In genomic region chr2:45611020-45611737, GRCh38 we compare ENCODE assay signal across 8 cellular contexts. TPM values are rescaled to one million over a fixed set of nuclear protein-coding genes. Genes with fewer than 3 reads are reported as not detected.
A peak's percentile ranks its signal among the peaks of the same experiment; 100 is the strongest.
DNase-seq lines count a peak whose midpoint lies in the region; ATAC-seq lines count a peak whose summit lies in the region.

Gene SRBD1, minus strand, starts transcription at chr2:45611267. Its CDS starts 5,826 bp downstream, at chr2:45605441.

- DNase-seq in NCI-H69 (lab: John Stamatoyannopoulos, UW) (peak; percentile 94), cortex of kidney (lab: John Stamatoyannopoulos, UW) (peak; percentile 14), left kidney (ENCODE audit: low read depth, low spot score) (peak; percentile 98)
- peak; percentile 90 for DNase-seq in activated CD4-positive, alpha-beta T cell treated with anti-CD3 and anti-CD28 coated beads, Interleukin-2, amount 10 ng/mL, durations not matched to agents 7 days and 5 days
- peak; percentile 93 to 98 for DNase-seq in stimulated activated CD4-positive, alpha-beta T cell treated with anti-CD3 and anti-CD28 coated beads, Interleukin-2, amount 100 ng/mL, for 24 hours

- no peaks in the 10 kb centered on the region for H3K36me3 ChIP-seq in BLaER1

- ATAC-seq in GM19328 (IDR thresholded peaks at IDR 0.05; ENCODE audit: unreplicated experiment) (peak; percentile 89), HG03520 (IDR thresholded peaks at IDR 0.05; ENCODE audit: unreplicated experiment) (peak; percentile 90)

- CTCF ChIA-PET in activated CD4-positive, alpha-beta T cell treated with anti-CD3 and anti-CD28 coated beads, Interleukin-2, amount 10 ng/mL, durations not matched to agents 7 days and 5 days (lab: Charles Lee): interaction anchor here (0.8 to 1.5 kb wide), 5 partner anchors 14 to 434 kb away, joined by 3 to 4 read pairs (median 3); no protein-coding TSS in a partner anchor

- H3K27me3 ChIP-seq in BLaER1: no peaks in the 10 kb centered on the region

- peak within 1 kb of the TSS; percentile 91 for H3K4me2 ChIP-seq in BLaER1

- no peaks in the 10 kb centered on the region for H3K9me3 ChIP-seq in BLaER1

- peak within 1 kb of the TSS; percentile 78 for H3K4me3 ChIP-seq in BLaER1

- POLR2A ChIA-PET in activated CD4-positive, alpha-beta T cell treated with anti-CD3 and anti-CD28 coated beads, Interleukin-2, amount 10 ng/mL, durations not matched to agents 7 days and 5 days (lab: Charles Lee): no interaction called here

- peaks cover 31% of the 10 kb centered on the region for H3K4me1 ChIP-seq in BLaER1

- peak within 1 kb of the TSS; percentile 98 for H3K27ac Mint-ChIP-seq in activated CD4-positive, alpha-beta T cell treated with anti-CD3 and anti-CD28 coated beads, Interleukin-2, amount 10 ng/mL, durations not matched to agents 7 days and 5 days

- no peaks in the 10 kb centered on the region for H4K20me1 ChIP-seq in BLaER1

- peak within 1 kb of the TSS; percentile 99 for H3K4me3 Mint-ChIP-seq in activated CD4-positive, alpha-beta T cell treated with anti-CD3 and anti-CD28 coated beads, Interleukin-2, amount 10 ng/mL, durations not matched to agents 7 days and 5 days

- H3K4me1 Mint-ChIP-seq in activated CD4-positive, alpha-beta T cell treated with anti-CD3 and anti-CD28 coated beads, Interleukin-2, amount 10 ng/mL, durations not matched to agents 7 days and 5 days: peaks cover 25% of the 10 kb centered on the region

- no peaks in the 10 kb centered on the region for H3K9me3 Mint-ChIP-seq in activated CD4-positive, alpha-beta T cell treated with anti-CD3 and anti-CD28 coated beads, Interleukin-2, amount 10 ng/mL, durations not matched to agents 7 days and 5 days

- H3K36me3 Mint-ChIP-seq in activated CD4-positive, alpha-beta T cell treated with anti-CD3 and anti-CD28 coated beads, Interleukin-2, amount 10 ng/mL, durations not matched to agents 7 days and 5 days (ENCODE audit: low read depth): no peaks in the 10 kb centered on the region

- no peaks in the 10 kb centered on the region for H3K27me3 Mint-ChIP-seq in activated CD4-positive, alpha-beta T cell treated with anti-CD3 and anti-CD28 coated beads, Interleukin-2, amount 10 ng/mL, durations not matched to agents 7 days and 5 days

- peak within 1 kb of the TSS; percentile 79 for H3K9ac ChIP-seq in BLaER1

- H3K27ac ChIP-seq in BLaER1: peak within 1 kb of the TSS; percentile 79

RNA-seq across cellular contexts. Expression of gene SRBD1, which starts in this region (rescaled TPM):
- 10 to 100 TPM; 19.4 to 20.0 TPM for total RNA-seq in activated CD4-positive, alpha-beta T cell treated with anti-CD3 and anti-CD28 coated beads, Interleukin-2, amount 10 ng/mL, durations not matched to agents 7 days and 5 days

Comparison
In these comparisons a context has a peak if more than half of its experiments do, and no peak if none do; other contexts are left out.
1. Peak in every context shown above with its lines: DNase-seq, ATAC-seq, H3K4me3 ChIP-seq and H3K27ac ChIP-seq.
2. DNase-seq: peak in every context shown above with its lines; median percentile 98 in left kidney; 96 in stimulated activated CD4-positive, alpha-beta T cell treated with anti-CD3 and anti-CD28 coated beads, Interleukin-2, amount 100 ng/mL, for 24 hours; 94 in NCI-H69; 90 in activated CD4-positive, alpha-beta T cell treated with anti-CD3 and anti-CD28 coated beads, Interleukin-2, amount 10 ng/mL, durations not matched to agents 7 days and 5 days; 14 in cortex of kidney.